Comparison of ENCODE assay signal across 16 cellular contexts in genomic region chr13:28478127-28478526, GRCh38. TPM values are rescaled to one million over a fixed set of nuclear protein-coding genes. Genes with fewer than 3 reads are reported as not detected.
DNase-seq lines count a peak whose midpoint lies in the region; ATAC-seq and TF ChIP-seq lines count a peak whose summit lies in the region.
"Had no signal": no experiment of that assay in that cellular context is flagged by ENCODE, and none has a peak within 500 bp of the region (broad histone marks: within the 10 kb centered on the region; RNA-seq: fewer than 3 reads in every experiment).

No MANE protein-coding gene starts in this region.

- 64 to 66% methylated on average over 3 of the region's 3 CpGs for WGBS in thyroid gland, 2 donors

- H3K27ac ChIP-seq in HEK293 (ENCODE audit: extremely low read depth, low read depth, low read length) (no peak overlapping the region), thyroid gland (no peak overlapping the region)
- H3K27ac ChIP-seq: 22Rv1 had no signal

- intact Hi-C loops in thyroid gland (cut with DNase I): no loop called here

- no peak for TF ChIP-seq POLR2A in thyroid gland (IDR thresholded peaks at IDR 0.05)

- H3K4me1 ChIP-seq in HEK293 (ENCODE audit: control insufficient read depth, insufficient read depth, low read length) (peaks cover 17% of the 10 kb centered on the region), thyroid gland (no peaks in the 10 kb centered on the region)

- POLR2A ChIA-PET in AG04449 (lab: Yijun Ruan, JAX): interaction anchor here (1.0 kb wide), 1 partner anchor 12 kb away, joined by 3 read pairs; no protein-coding TSS in a partner anchor
- POLR2A ChIA-PET in HEK293 (lab: Yijun Ruan, JAX): no interaction called here

- CTCF ChIA-PET in AG04449 (lab: Yijun Ruan, JAX): interaction anchor here (1.3 kb wide), 1 partner anchor 154 kb away, joined by 3 read pairs; no protein-coding TSS in a partner anchor
- CTCF ChIA-PET in HEK293 (lab: Yijun Ruan, JAX): no interaction called here

- H3K36me3 ChIP-seq in HEK293 (ENCODE audit: control insufficient read depth in 2 of 2, insufficient read depth in 1 of 2, low read length in 2 of 2): no peaks in the 10 kb centered on the region
- no peaks in the 10 kb centered on the region for H3K36me3 ChIP-seq in thyroid gland

- H3K4me3 ChIP-seq in AG04449 (ENCODE audit: low read depth, low read length) (no peak overlapping the region), HEK293 (ENCODE audit: low read depth, low read length) (no peak overlapping the region), fibroblast of villous mesenchyme (ENCODE audit: low read depth, low read length) (no peak overlapping the region), thyroid gland (replicated peaks in 1 of 3) (no peak overlapping the region)

- no peak for TF ChIP-seq CTCF in AG04449 (IDR thresholded peaks at IDR 0.05; ENCODE audit: insufficient read depth, low read length, missing control alignments)
- TF ChIP-seq CTCF in HEK293 (tag by site-specific recombination; IDR thresholded peaks at IDR 0.05): no peak
- no peak for TF ChIP-seq CTCF in fibroblast of villous mesenchyme (IDR thresholded peaks at IDR 0.05; ENCODE audit: insufficient read depth, low read depth, low read length)
- no peak for TF ChIP-seq CTCF in thyroid gland (IDR thresholded peaks at IDR 0.05)

- H3K27me3 ChIP-seq in thyroid gland: no peaks in the 10 kb centered on the region

- DNase-seq in AG04449 (ENCODE audit: low read depth, low spot score): peak; percentile 50
- peak; percentile 69 for DNase-seq in dedifferentiated amniotic fluid mesenchymal stem cell (ENCODE audit: extremely low spot score)
- DNase-seq in fibroblast of villous mesenchyme (ENCODE audit: low read depth): peak; percentile 89
- DNase-seq in COLO668 (lab: John Stamatoyannopoulos, UW; ENCODE audit: unreplicated experiment): no peak
- DNase-seq in thyroid gland: no peak
- no peak for DNase-seq in cerebellar nuclear complex (lab: John Stamatoyannopoulos, UW)
- DNase-seq: Caco-2, GDM1, MV-4-11, NCI-H1436, NCI-H2029 treated with DMSO at 0.1 percent for 48 hours, NCI-H510A, SIG-M5 had no signal

- no peak for ATAC-seq in HG02870 (IDR thresholded peaks at IDR 0.05; ENCODE audit: unreplicated experiment)

- no peaks in the 10 kb centered on the region for H3K9me3 ChIP-seq in HEK293 (ENCODE audit: control insufficient read depth, insufficient read depth, low read depth, low read length)
- H3K9me3 ChIP-seq in thyroid gland: no peaks in the 10 kb centered on the region
- H3K9me3 ChIP-seq: Caco-2 had no signal

TF ChIP-seq in HEK293, 187 proteins besides CTCF, POLR2A, EP300 and RAD21:
- no peak for TF ChIP-seq ZNF24 (tag by site-specific recombination; IDR thresholded peaks at IDR 0.05)
- TF ChIP-seq PRDM6 (tag by site-specific recombination; IDR thresholded peaks at IDR 0.05): peak; percentile 80
- TF ChIP-seq ZNF600 (tag by site-specific recombination; IDR thresholded peaks at IDR 0.05): peak; percentile 74

RNA-seq across cellular contexts. Expression of gene FLT1, which starts 16.8 kb away (rescaled TPM):
- total RNA-seq in fibroblast of villous mesenchyme (12.1 and 23.2 TPM in 2 replicates), thyroid gland (100 to 1,000 TPM in 1 of 4 donors, 10 to 100 TPM in 3; 23.4 to 132 (median 44.4) TPM)

Comparison
In these comparisons a context has a peak if more than half of its experiments do, and no peak if none do; other contexts are left out.
1. DNase-seq: peak in AG04449 (single experiment), dedifferentiated amniotic fluid mesenchymal stem cell (single experiment) and fibroblast of villous mesenchyme (single experiment); none in COLO668 (single experiment), thyroid gland (0 of 2) and cerebellar nuclear complex (0 of 2).